In genomic region chr13:48879854-48880253, GRCh38 we compare ENCODE assay signal across 18 cellular contexts.
DNase-seq lines count a peak whose midpoint lies in the region; ATAC-seq lines count a peak whose summit lies in the region.
"Had no signal": no experiment of that assay in that cellular context is flagged by ENCODE, and none has a peak within 500 bp of the region (broad histone marks: within the 10 kb centered on the region; RNA-seq: fewer than 3 reads in every experiment).

No MANE protein-coding gene starts in this region.

- no peaks in the 10 kb centered on the region for H3K36me3 Mint-ChIP-seq in T-helper 1 cell treated with Interleukin-12 subunit alpha and Interleukin-12 subunit beta and Interleukin-4 antibody, amounts not matched to agents 30 μg/mL and 1 μg/mL, for 36 hours (ENCODE audit: low read depth)
- no peaks in the 10 kb centered on the region for H3K36me3 Mint-ChIP-seq in activated T-cell treated with anti-CD3 and anti-CD28 coated beads, Interleukin-2, amount 50 U/mL, for 4 hours (ENCODE audit: insufficient read depth)
- H3K36me3 Mint-ChIP-seq in T-helper 17 cell (ENCODE audit: low read depth) = no peaks in the 10 kb centered on the region

- no peaks in the 10 kb centered on the region for H3K27me3 ChIP-seq in trophoblast cell (ENCODE audit: insufficient read depth, low read length)

- H3K23ac ChIP-seq in trophoblast cell (ENCODE audit: low read length) = no peak overlapping the region

- no peaks in the 10 kb centered on the region for H3K79me2 ChIP-seq in trophoblast cell (ENCODE audit: control insufficient read depth, insufficient read depth, low read length, poor library complexity)

- H3K14ac ChIP-seq in trophoblast cell (ENCODE audit: low read length) = no peak overlapping the region

- no peak overlapping the region for H4K12ac ChIP-seq in trophoblast cell (ENCODE audit: low read depth, low read length)

- no peak overlapping the region for H2AK5ac ChIP-seq in trophoblast cell (ENCODE audit: low read length)

- H3K4ac ChIP-seq in trophoblast cell (ENCODE audit: low read depth, low read length) = no peak overlapping the region

- H3K36me3 ChIP-seq in trophoblast cell (ENCODE audit: control insufficient read depth in 1 of 2, insufficient read depth in 2 of 2, low read length in 2 of 2) = no peaks in the 10 kb centered on the region

- H3K4me1 Mint-ChIP-seq in T-helper 1 cell treated with Interleukin-12 subunit alpha and Interleukin-12 subunit beta and Interleukin-4 antibody, amounts not matched to agents 30 μg/mL and 1 μg/mL, for 36 hours (ENCODE audit: low read depth) = peaks cover 42% of the 10 kb centered on the region
- H3K4me1 Mint-ChIP-seq in activated T-cell treated with anti-CD3 and anti-CD28 coated beads, Interleukin-2, amount 50 U/mL, for 4 hours (ENCODE audit: low read depth) = peaks cover 46% of the 10 kb centered on the region
- peaks cover 27% of the 10 kb centered on the region for H3K4me1 Mint-ChIP-seq in T-helper 17 cell

- peaks cover 0 to 2% of the 10 kb centered on the region in 2 experiments for H3K4me1 ChIP-seq in trophoblast cell (ENCODE audit: control insufficient read depth in 1 of 2, insufficient read depth in 2 of 2, low read length in 2 of 2)

- H2AFZ ChIP-seq in trophoblast cell (ENCODE audit: insufficient read depth, low read length, poor library complexity) = no peak overlapping the region

- H2BK120ac ChIP-seq in trophoblast cell (ENCODE audit: insufficient read depth, low read length, poor library complexity) = no peak overlapping the region

- peaks cover 14% of the 10 kb centered on the region for H3K27me3 Mint-ChIP-seq in T-helper 1 cell treated with Interleukin-12 subunit alpha and Interleukin-12 subunit beta and Interleukin-4 antibody, amounts not matched to agents 30 μg/mL and 1 μg/mL, for 36 hours (ENCODE audit: low read depth)
- no peaks in the 10 kb centered on the region for H3K27me3 Mint-ChIP-seq in activated T-cell treated with anti-CD3 and anti-CD28 coated beads, Interleukin-2, amount 50 U/mL, for 4 hours (ENCODE audit: low read depth)
- peaks cover 6% of the 10 kb centered on the region for H3K27me3 Mint-ChIP-seq in T-helper 17 cell

- H2BK5ac ChIP-seq in trophoblast cell (ENCODE audit: low read depth, low read length, poor library complexity) = no peak overlapping the region

- H3K4me2 ChIP-seq in trophoblast cell (ENCODE audit: low read length) = no peak overlapping the region

- H3K9ac ChIP-seq in trophoblast cell (ENCODE audit: low read length) = no peak overlapping the region

- no peak overlapping the region for H4K8ac ChIP-seq in trophoblast cell (ENCODE audit: low read depth, low read length)

- H3K9me3 Mint-ChIP-seq in T-helper 1 cell treated with Interleukin-12 subunit alpha and Interleukin-12 subunit beta and Interleukin-4 antibody, amounts not matched to agents 30 μg/mL and 1 μg/mL, for 36 hours = no peaks in the 10 kb centered on the region
- no peaks in the 10 kb centered on the region for H3K9me3 Mint-ChIP-seq in activated T-cell treated with anti-CD3 and anti-CD28 coated beads, Interleukin-2, amount 50 U/mL, for 4 hours

- no peak for DNase-seq in T-helper 1 cell
- DNase-seq in activated T-cell treated with anti-CD3 and anti-CD28 coated beads, Interleukin-2, amount 50 U/mL, for 4 hours = no peak
- DNase-seq in activated T-cell treated with anti-CD3 and anti-CD28 coated beads, Interleukin-2, amount 50 U/mL, for 1 hour = no peak
- no peak for DNase-seq in T-helper 17 cell
- DNase-seq in trophoblast cell = no peak
- DNase-seq in NCI-H2029 (lab: John Stamatoyannopoulos, UW) = no peak
- DNase-seq: AML-193, Kasumi-1, NCI-H1092 treated with DMSO at 0.1 percent for 48 hours, NCI-H146, NCI-H2081, NCI-H446 treated with DMSO at 0.1 percent for 48 hours, NCI-H69 had no signal

- H3K4me3 ChIP-seq in trophoblast cell (ENCODE audit: low read depth, low read length) = no peak overlapping the region

- H3K9me3 ChIP-seq in T-helper 17 cell (ENCODE audit: control insufficient read depth, low read length, poor library complexity, severe bottlenecking) (no peaks in the 10 kb centered on the region), trophoblast cell (ENCODE audit: insufficient read depth, low read depth, low read length) (no peaks in the 10 kb centered on the region)

- H3K27ac Mint-ChIP-seq in T-helper 1 cell treated with Interleukin-12 subunit alpha and Interleukin-12 subunit beta and Interleukin-4 antibody, amounts not matched to agents 30 μg/mL and 1 μg/mL, for 36 hours = peak overlapping the region; percentile 33
- H3K27ac Mint-ChIP-seq in T-helper 17 cell = no peak overlapping the region

- H3K18ac ChIP-seq in trophoblast cell (ENCODE audit: low read length) = no peak overlapping the region

- peak overlapping the region; percentile 43 for H2BK12ac ChIP-seq in trophoblast cell (ENCODE audit: low read length)

- no peaks in the 10 kb centered on the region for H3K79me1 ChIP-seq in trophoblast cell (ENCODE audit: low read length)

- no peak overlapping the region for H3K27ac ChIP-seq in trophoblast cell (ENCODE audit: low read depth, low read length)
- H3K27ac ChIP-seq: 22Rv1, C4-2B had no signal

- no peak for ATAC-seq in activated T-cell treated with anti-CD3 and anti-CD28 coated beads, Interleukin-2, amount 50 U/mL, for 4 hours
- no peak for ATAC-seq in T-helper 17 cell
- ATAC-seq in GM21515 (IDR thresholded peaks at IDR 0.05; ENCODE audit: unreplicated experiment) = no peak
- ATAC-seq: Panc1 had no signal

- WGBS in trophoblast cell (ENCODE audit: extremely low coverage, insufficient coverage, insufficient read length) = no CpG with 5 or more reads among the region's 7 CpGs

- H3K4me3 Mint-ChIP-seq in T-helper 1 cell treated with Interleukin-12 subunit alpha and Interleukin-12 subunit beta and Interleukin-4 antibody, amounts not matched to agents 30 μg/mL and 1 μg/mL, for 36 hours = no peak overlapping the region
- H3K4me3 Mint-ChIP-seq in activated T-cell treated with anti-CD3 and anti-CD28 coated beads, Interleukin-2, amount 50 U/mL, for 4 hours = peak overlapping the region; percentile 25
- H3K4me3 Mint-ChIP-seq in T-helper 17 cell = peak overlapping the region; percentile 7

- H4K91ac ChIP-seq in trophoblast cell (ENCODE audit: low read depth, low read length) = no peak overlapping the region
